8 cellular contexts compared by ENCODE assay signal in genomic region chr14:50318031-50318626, GRCh38. TPM values are rescaled to one million over a fixed set of nuclear protein-coding genes. Genes with fewer than 3 reads are reported as not detected.
DNase-seq lines count a peak whose midpoint lies in the region; ATAC-seq and TF ChIP-seq lines count a peak whose summit lies in the region.

No MANE protein-coding gene starts in this region.

- H3K79me2 ChIP-seq in SK-N-SH (ENCODE audit: insufficient read depth) (peaks cover 56% of the 10 kb centered on the region), PC-9 (ENCODE audit: low read depth) (peaks cover 25% of the 10 kb centered on the region)

- no peak overlapping the region for H3K9ac ChIP-seq in SK-N-SH

- no peak for ATAC-seq in SK-N-SH treated with all-trans-retinoic acid at 6 μM for 48 hours
- ATAC-seq in GM21528 (IDR thresholded peaks at IDR 0.05; ENCODE audit: low FRiP score, unreplicated experiment): no peak
- ATAC-seq in HG02970 (IDR thresholded peaks at IDR 0.05; ENCODE audit: low FRiP score, unreplicated experiment): no peak

- no peak overlapping the region for H3K4me2 ChIP-seq in SK-N-SH
- H3K4me2 ChIP-seq in PC-9: no peak overlapping the region

- TF ChIP-seq EP300 in SK-N-SH (IDR thresholded peaks at IDR 0.05; ENCODE audit: borderline replicate concordance in 1 of 2, low read depth in 1 of 2, low read length in 1 of 2): no peak

- CTCF ChIA-PET in SK-N-SH (lab: Yijun Ruan, JAX) (interaction anchor here (0.6 to 7.8 kb wide), 35 partner anchors 10 to 539 kb away, joined by 3 to 140 read pairs (median 4); partner anchors contain the start of genes ATL1 and MAP4K5), PC-9 (lab: Charles Lee) (interaction anchor here (0.9 to 1.8 kb wide), 2 partner anchors 140 to 455 kb away, joined by 3 read pairs; no protein-coding TSS in a partner anchor)

- no TSS peak for BruUV-seq in PC-9 (replicated peaks; lab: Mats Ljungman, UMichigan)

- 38% methylated on average over 4 of the region's 4 CpGs for WGBS in SK-N-SH (ENCODE audit: low lambda C conversion rate)

- TF ChIP-seq RAD21 in SK-N-SH (IDR thresholded peaks at IDR 0.05; ENCODE audit: low read length): peak; percentile 78

- H3K9me2 ChIP-seq in SK-N-SH (no peaks in the 10 kb centered on the region), PC-9 (ENCODE audit: insufficient read depth) (no peaks in the 10 kb centered on the region)

- H2AFZ ChIP-seq in SK-N-SH (ENCODE audit: low read depth) (no peak overlapping the region), PC-9 (no peak overlapping the region)

- H3K4me1 ChIP-seq in SK-N-SH (ENCODE audit: control insufficient read depth in 1 of 2, insufficient read depth in 2 of 2, low read depth in 1 of 2, low read length in 1 of 2) (peaks cover 2 to 7% of the 10 kb centered on the region in 2 experiments), PC-9 (replicated peaks; ENCODE audit: insufficient read depth) (peaks cover 37% of the 10 kb centered on the region)

- no peak overlapping the region for H3K27ac ChIP-seq in SK-N-SH (ENCODE audit: low read depth in 2 of 2, low read length in 1 of 2)
- H3K27ac ChIP-seq in PC-9: no peak overlapping the region

- POLR2A ChIA-PET in SK-N-SH (lab: Yijun Ruan, JAX): interaction anchor here (0.9 kb wide), 1 partner anchor 18 kb away, joined by 3 read pairs; no protein-coding TSS in a partner anchor
- POLR2A ChIA-PET in PC-9 (lab: Charles Lee; ENCODE audit: unreplicated experiment): interaction anchor here (0.7 kb wide), 1 partner anchor 158 kb away, joined by 3 read pairs; no protein-coding TSS in a partner anchor

- H3K9me3 ChIP-seq in SK-N-SH (no peaks in the 10 kb centered on the region), PC-9 (ENCODE audit: insufficient read depth, low read depth) (no peaks in the 10 kb centered on the region; the same call in 1 of the 2 replicates)

- H3F3A ChIP-seq in SK-N-SH (replicated peaks; ENCODE audit: insufficient read depth): peaks cover 10% of the 10 kb centered on the region
- H3F3A ChIP-seq in PC-9 (ENCODE audit: insufficient read depth, low read depth): peaks cover 18% of the 10 kb centered on the region; the same call in 1 of the 2 replicates

- intact Hi-C loops in PC-9 (cut with micrococcal nuclease; ENCODE audit: unreplicated experiment): loop anchor here (1.0 kb wide), 1 partner anchor 212 kb away; no protein-coding TSS in a partner anchor

- H3K27me3 ChIP-seq in SK-N-SH (ENCODE audit: insufficient read depth): no peaks in the 10 kb centered on the region
- no peaks in the 10 kb centered on the region for H3K27me3 ChIP-seq in PC-9 (ENCODE audit: insufficient read depth, low read depth)

- peak; percentile 81 for TF ChIP-seq CTCF in SK-N-SH (IDR thresholded peaks at IDR 0.05)
- peak; percentile 87 for TF ChIP-seq CTCF in PC-9 (conservative IDR thresholded peaks at IDR 0.05)
- TF ChIP-seq CTCF in fibroblast of mammary gland (conservative IDR thresholded peaks at IDR 0.05; ENCODE audit: control insufficient read depth, insufficient read depth, low read depth, low read length): peak; percentile 72

- peak; percentile 47 for DNase-seq in SK-N-SH
- no peak for DNase-seq in PC-9
- DNase-seq in fibroblast of mammary gland (ENCODE audit: low read depth): peak; percentile 69
- DNase-seq in superior temporal gyrus (ENCODE audit: extremely low spot score): peak; percentile 82
- DNase-seq in GM19238 (ENCODE audit: insufficient read length, low spot score): no peak

- H3K4me3 ChIP-seq in SK-N-SH (ENCODE audit: low read depth in 2 of 2, low read length in 1 of 2) (no peak overlapping the region), PC-9 (no peak overlapping the region), fibroblast of mammary gland (ENCODE audit: control insufficient read depth, low read depth, low read length) (no peak overlapping the region)

- peaks cover 2 to 17% of the 10 kb centered on the region in 2 experiments for H3K36me3 ChIP-seq in SK-N-SH (replicated peaks in 1 of 2; ENCODE audit: control insufficient read depth in 1 of 2, insufficient read depth in 2 of 2, low read length in 1 of 2)
- peaks cover 5% of the 10 kb centered on the region for H3K36me3 ChIP-seq in PC-9 (ENCODE audit: low read depth)

- H4K20me1 ChIP-seq in SK-N-SH (ENCODE audit: insufficient read depth) (no peaks in the 10 kb centered on the region), PC-9 (ENCODE audit: insufficient read depth) (peaks cover 7% of the 10 kb centered on the region; the same call in 1 of the 2 replicates)

TF ChIP-seq in SK-N-SH, 30 proteins besides CTCF, POLR2A, EP300 and RAD21:
- TF ChIP-seq PBX3 (IDR thresholded peaks at IDR 0.05) (no peak), GATA2 (CRISPR knock-in tag; IDR thresholded peaks at IDR 0.05) (no peak), SMC3 (IDR thresholded peaks at IDR 0.05; ENCODE audit: low read depth, low read length) (peak; percentile 58; the same call in 1 of the 2 replicates)

TF ChIP-seq in SK-N-SH treated with all-trans-retinoic acid at 6 μM for 48 hours, 23 proteins besides CTCF, POLR2A, EP300 and RAD21:
- TF ChIP-seq SNAI2 (CRISPR knock-in tag; IDR thresholded peaks at IDR 0.05) (no peak), POU6F1 (CRISPR knock-in tag; IDR thresholded peaks at IDR 0.05; ENCODE audit: borderline replicate concordance, low read depth) (no peak), GLIS3 (CRISPR knock-in tag; IDR thresholded peaks at IDR 0.05) (no peak), ISL1 (CRISPR knock-in tag; IDR thresholded peaks at IDR 0.05) (no peak), ZNF8 (CRISPR knock-in tag; IDR thresholded peaks at IDR 0.05) (no peak), PPARA (CRISPR knock-in tag; IDR thresholded peaks at IDR 0.05; ENCODE audit: borderline replicate concordance) (no peak), CSDC2 (CRISPR knock-in tag; IDR thresholded peaks at IDR 0.05) (no peak), TOX (CRISPR knock-in tag; IDR thresholded peaks at IDR 0.05; ENCODE audit: borderline replicate concordance) (no peak), ZFP3 (CRISPR knock-in tag; IDR thresholded peaks at IDR 0.05) (no peak), OSR1 (CRISPR knock-in tag; IDR thresholded peaks at IDR 0.05) (no peak), RARB (CRISPR knock-in tag; IDR thresholded peaks at IDR 0.05) (no peak), BACH2 (CRISPR knock-in tag; IDR thresholded peaks at IDR 0.05; ENCODE audit: borderline replicate concordance) (no peak)

RNA-seq across cellular contexts. Expression of gene DMAC2L, which starts 6.0 kb away (rescaled TPM):
- polyA plus RNA-seq in SK-N-SH (2012; rRNA removed): 20.3 and 22.7 TPM in 2 replicates
- polyA plus RNA-seq in SK-N-SH (2012; cell fraction: cytosol; rRNA removed): 18.4 and 21.9 TPM in 2 replicates
- polyA plus RNA-seq in SK-N-SH (2012; cell fraction: nucleus; rRNA removed): 12.5 and 21.6 TPM in 2 replicates
- total RNA-seq in PC-9 (2021): 15.4 and 18.5 TPM in 2 replicates

RNA-seq across cellular contexts. Expression of gene L2HGDH, which starts 6.1 kb away (rescaled TPM):
- 5.4 and 8.4 TPM in 2 replicates for polyA plus RNA-seq in SK-N-SH (2012; rRNA removed)
- 6.0 and 6.2 TPM in 2 replicates for polyA plus RNA-seq in SK-N-SH (2012; cell fraction: cytosol; rRNA removed)
- 4.3 and 5.2 TPM in 2 replicates for polyA plus RNA-seq in SK-N-SH (2012; cell fraction: nucleus; rRNA removed)
- 15.5 and 18.6 TPM in 2 replicates for total RNA-seq in PC-9 (2021)

Comparison
In these comparisons a context has a peak if more than half of its experiments do, and no peak if none do; other contexts are left out.
1. DNase-seq: peak in SK-N-SH (single experiment), fibroblast of mammary gland (single experiment) and superior temporal gyrus (single experiment); none in PC-9 (0 of 2) and GM19238 (single experiment).
2. Peak in every context shown above with its lines, with median percentiles within 50 percentile points of each other: CTCF ChIP-seq.